Comparison of ENCODE assay signal across 9 cellular contexts in genomic region chr6:129490551-129491245, GRCh38.
A peak's percentile ranks its signal among the peaks of the same experiment; 100 is the strongest.
DNase-seq lines count a peak whose midpoint lies in the region; ATAC-seq and TF ChIP-seq lines count a peak whose summit lies in the region.
"Had no signal": no experiment of that assay in that cellular context is flagged by ENCODE, and none has a peak within 500 bp of the region (broad histone marks: within the 10 kb centered on the region; RNA-seq: fewer than 3 reads in every experiment).

No MANE protein-coding gene starts in this region.

- H3K27me3 ChIP-seq in sigmoid colon: no peaks in the 10 kb centered on the region

- 41 to 77% methylated on average over 9 of the region's 9 CpGs for WGBS in sigmoid colon, 2 donors

- TF ChIP-seq CTCF in sigmoid colon (IDR thresholded peaks at IDR 0.05): no peak

- no peak for TF ChIP-seq POLR2A in sigmoid colon (IDR thresholded peaks at IDR 0.05)

- intact Hi-C loops in sigmoid colon (cut with DNase I): no loop called here

- DNase-seq in NCI-H524 (lab: John Stamatoyannopoulos, UW) (peak; percentile 5 to 36), NCI-H524 treated with DMSO at 0.1 percent for 48 hours (lab: John Stamatoyannopoulos, UW) (no peak), RKO (ENCODE audit: low spot score) (peak; percentile 92), glomerular endothelial cell (ENCODE audit: extremely low read depth, low read depth, low spot score) (peak; percentile 95), sigmoid colon (no peak), COR-L47 (lab: John Stamatoyannopoulos, UW) (no peak)
- DNase-seq in activated gamma-delta T cell treated with anti-CD3 and anti-CD28 coated beads, Interleukin-2, amount 50 U/mL, for 16 hours (ENCODE audit: low read depth): peak; percentile 59

- ATAC-seq in HG03064 (IDR thresholded peaks at IDR 0.05; ENCODE audit: low read depth, unreplicated experiment): peak; percentile 88

- no peak for TF ChIP-seq EP300 in sigmoid colon (IDR thresholded peaks at IDR 0.05)

- H3K27ac ChIP-seq in sigmoid colon: peak overlapping the region; percentile 65 to 82 (median 76)
- H3K27ac ChIP-seq: C4-2B had no signal

- no peaks in the 10 kb centered on the region for H3K36me3 ChIP-seq in sigmoid colon

- H3K4me1 ChIP-seq in sigmoid colon: peaks cover 0 to 19% (median 9%) of the 10 kb centered on the region in 4 donors

- H3K4me3 ChIP-seq in sigmoid colon: peak overlapping the region in 2 of 4 donors; percentile 11 to 31

- H3K9me3 ChIP-seq in sigmoid colon: no peaks in the 10 kb centered on the region

Comparison
In these comparisons a context has a peak if more than half of its experiments do, and no peak if none do; other contexts are left out.
1. DNase-seq: peak in NCI-H524 (2 of 2), RKO (single experiment), activated gamma-delta T cell treated with anti-CD3 and anti-CD28 coated beads, Interleukin-2, amount 50 U/mL, for 16 hours (single experiment) and glomerular endothelial cell (single experiment); none in NCI-H524 treated with DMSO at 0.1 percent for 48 hours (single experiment), sigmoid colon (single experiment) and COR-L47 (single experiment).